ENCODE assay signal across 1 cellular context in the genomic region with DNA sequence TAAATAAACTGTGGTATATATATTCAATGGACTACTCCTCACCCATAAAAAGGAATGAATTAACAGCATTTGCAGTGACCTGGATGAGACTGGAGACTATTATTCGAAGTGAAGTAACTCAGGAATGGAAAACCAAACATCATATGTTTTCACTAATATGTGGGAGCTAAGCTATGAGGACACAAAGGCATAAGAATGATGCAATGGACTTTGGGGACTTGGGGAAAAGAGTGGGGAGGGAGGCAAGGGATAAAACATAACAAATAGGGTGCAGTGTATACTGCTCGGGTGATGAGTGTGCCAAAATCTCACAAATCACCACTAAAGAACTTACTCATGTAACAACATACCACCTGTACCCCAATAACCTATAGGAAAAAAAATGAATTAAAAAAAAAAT.
TF ChIP-seq lines count a peak whose summit lies in the region.

No MANE protein-coding gene starts in this region.

TF ChIP-seq in HEK293, 187 proteins besides CTCF, POLR2A, EP300 and RAD21:
- TF ChIP-seq, protein P1, sequence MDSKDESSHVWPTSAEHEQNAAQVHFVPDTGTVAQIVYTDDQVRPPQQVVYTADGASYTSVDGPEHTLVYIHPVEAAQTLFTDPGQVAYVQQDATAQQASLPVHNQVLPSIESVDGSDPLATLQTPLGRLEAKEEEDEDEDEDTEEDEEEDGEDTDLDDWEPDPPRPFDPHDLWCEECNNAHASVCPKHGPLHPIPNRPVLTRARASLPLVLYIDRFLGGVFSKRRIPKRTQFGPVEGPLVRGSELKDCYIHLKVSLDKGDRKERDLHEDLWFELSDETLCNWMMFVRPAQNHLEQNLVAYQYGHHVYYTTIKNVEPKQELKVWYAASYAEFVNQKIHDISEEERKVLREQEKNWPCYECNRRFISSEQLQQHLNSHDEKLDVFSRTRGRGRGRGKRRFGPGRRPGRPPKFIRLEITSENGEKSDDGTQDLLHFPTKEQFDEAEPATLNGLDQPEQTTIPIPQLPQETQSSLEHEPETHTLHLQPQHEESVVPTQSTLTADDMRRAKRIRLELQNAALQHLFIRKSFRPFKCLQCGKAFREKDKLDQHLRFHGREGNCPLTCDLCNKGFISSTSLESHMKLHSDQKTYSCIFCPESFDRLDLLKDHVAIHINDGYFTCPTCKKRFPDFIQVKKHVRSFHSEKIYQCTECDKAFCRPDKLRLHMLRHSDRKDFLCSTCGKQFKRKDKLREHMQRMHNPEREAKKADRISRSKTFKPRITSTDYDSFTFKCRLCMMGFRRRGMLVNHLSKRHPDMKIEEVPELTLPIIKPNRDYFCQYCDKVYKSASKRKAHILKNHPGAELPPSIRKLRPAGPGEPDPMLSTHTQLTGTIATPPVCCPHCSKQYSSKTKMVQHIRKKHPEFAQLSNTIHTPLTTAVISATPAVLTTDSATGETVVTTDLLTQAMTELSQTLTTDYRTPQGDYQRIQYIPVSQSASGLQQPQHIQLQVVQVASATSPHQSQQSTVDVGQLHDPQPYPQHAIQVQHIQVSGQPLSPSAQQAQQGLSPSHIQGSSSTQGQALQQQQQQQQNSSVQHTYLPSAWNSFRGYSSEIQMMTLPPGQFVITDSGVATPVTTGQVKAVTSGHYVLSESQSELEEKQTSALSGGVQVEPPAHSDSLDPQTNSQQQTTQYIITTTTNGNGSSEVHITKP (tag by site-specific recombination; IDR thresholded peaks at IDR 0.05): peak; percentile 36; the same call in 1 of the 2 replicates
- 0 out of 2 replicates have a peak, but pooled peaks have one; percentile 37 for TF ChIP-seq ZNF146 (tag by site-specific recombination; IDR thresholded peaks at IDR 0.05)
